Comparison of ENCODE assay signal across 15 cellular contexts in the genomic region with DNA sequence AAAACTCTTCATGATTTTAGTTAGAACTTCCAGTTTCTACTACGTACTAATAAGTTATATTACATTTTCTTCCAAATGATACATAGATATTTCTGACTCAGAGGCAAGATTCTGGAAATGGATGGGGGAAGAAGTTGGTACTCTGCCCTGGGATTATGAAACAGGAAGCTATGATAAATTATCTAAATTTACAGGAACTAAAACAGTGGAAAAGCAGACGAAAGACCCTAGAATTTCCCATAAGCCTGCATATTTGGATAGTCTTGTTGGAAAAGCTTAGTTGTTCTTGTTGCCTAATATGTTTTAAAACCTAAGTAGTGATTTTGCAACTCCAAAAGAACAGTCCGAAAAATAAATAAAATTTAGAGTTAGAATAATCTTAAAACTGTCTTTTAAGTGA. TPM values are rescaled to one million over a fixed set of nuclear protein-coding genes. Genes with fewer than 3 reads are reported as not detected.
A peak's percentile ranks its signal among the peaks of the same experiment; 100 is the strongest.
DNase-seq lines count a peak whose midpoint lies in the region; ATAC-seq and TF ChIP-seq lines count a peak whose summit lies in the region.
"Had no signal": no experiment of that assay in that cellular context is flagged by ENCODE, and none has a peak within 500 bp of the region (broad histone marks: within the 10 kb centered on the region; RNA-seq: fewer than 3 reads in every experiment).

No MANE protein-coding gene starts in this region.

- H3K36me3 ChIP-seq in left ventricle myocardium inferior (no peaks in the 10 kb centered on the region), lower lobe of right lung (no peaks in the 10 kb centered on the region), aorta (ENCODE audit: control insufficient read depth in 1 of 2, insufficient read depth in 2 of 2, low read length in 1 of 2) (no peaks in the 10 kb centered on the region)
- H3K36me3 ChIP-seq: adrenal gland had no signal

- H3K27me3 ChIP-seq in left ventricle myocardium inferior (ENCODE audit: low read depth) (no peaks in the 10 kb centered on the region), lower lobe of right lung (ENCODE audit: low read depth) (no peaks in the 10 kb centered on the region), aorta (ENCODE audit: control insufficient read depth in 1 of 2, insufficient read depth in 2 of 2, low read length in 1 of 2) (no peaks in the 10 kb centered on the region)
- H3K27me3 ChIP-seq: adrenal gland, testis had no signal

- TF ChIP-seq CTCF in left ventricle myocardium inferior (IDR thresholded peaks at IDR 0.05; ENCODE audit: borderline replicate concordance) (no peak), coronary artery (IDR thresholded peaks at IDR 0.05) (no peak), lower lobe of right lung (IDR thresholded peaks at IDR 0.05) (no peak)

- H3K9me3 ChIP-seq in left ventricle myocardium inferior (replicated peaks): no peaks in the 10 kb centered on the region
- H3K9me3 ChIP-seq in lower lobe of right lung: no peaks in the 10 kb centered on the region
- H3K9me3 ChIP-seq in aorta (ENCODE audit: control insufficient read depth, low read length): no peaks in the 10 kb centered on the region
- H3K9me3 ChIP-seq: adrenal gland, testis had no signal

- H3K4me1 ChIP-seq in left ventricle myocardium inferior: no peaks in the 10 kb centered on the region
- H3K4me1 ChIP-seq in lower lobe of right lung: no peaks in the 10 kb centered on the region
- H3K4me1 ChIP-seq in aorta (ENCODE audit: control insufficient read depth in 1 of 2, insufficient read depth in 2 of 2, low read length in 2 of 2): peaks cover 0 to 5% of the 10 kb centered on the region in 2 donors
- H3K4me1 ChIP-seq: testis had no signal

- intact Hi-C loops in left ventricle myocardium inferior (cut with micrococcal nuclease): no loop called here
- intact Hi-C loops in left ventricle myocardium superior (cut with micrococcal nuclease): no loop called here
- intact Hi-C loops in lower lobe of right lung (cut with DNase I): no loop called here
- intact Hi-C loops in aorta (cut with DNase I): loop anchor here in 1 of 2 donors (5.0 kb wide), 1 partner anchor 115 kb away; the partner anchor contains the start of gene STEAP1

- 21 to 25% methylated on average over 3 of the region's 3 CpGs for WGBS in aorta, 2 donors

- H3K27ac ChIP-seq in left ventricle myocardium inferior (replicated peaks) (peak overlapping the region; percentile 10), coronary artery (peak overlapping the region; percentile 6 to 71), lower lobe of right lung (peak overlapping the region; percentile 33), aorta (ENCODE audit: low read depth in 1 of 2, low read length in 2 of 2) (no peak overlapping the region)
- H3K27ac ChIP-seq: parathyroid adenoma, testis had no signal

- H3K4me3 ChIP-seq in left ventricle myocardium inferior (no peak overlapping the region), coronary artery (peak overlapping the region; percentile 38), lower lobe of right lung (no peak overlapping the region), aorta (ENCODE audit: low read length in 2 of 2) (no peak overlapping the region)
- H3K4me3 ChIP-seq: testis had no signal

- no peak for ATAC-seq in left ventricle myocardium superior
- ATAC-seq in lower lobe of right lung: peak in 1 of 2 donors; percentile 43
- ATAC-seq in aorta (ENCODE audit: low FRiP score): peak; percentile 78

- no peak for DNase-seq in left ventricle myocardium inferior
- DNase-seq in left ventricle myocardium superior: no peak
- DNase-seq in coronary artery (ENCODE audit: low spot score): no peak
- DNase-seq in lower lobe of right lung: no peak
- no peak for DNase-seq in aorta
- DNase-seq in DMS153 (lab: John Stamatoyannopoulos, UW): no peak
- no peak for DNase-seq in activated effector memory CD4-positive, alpha-beta T cell treated with anti-CD3 and anti-CD28 coated beads, Interleukin-2, amount 50 U/mL, for 16 hours
- no peak for DNase-seq in activated CD8-positive, alpha-beta memory T cell treated with anti-CD3 and anti-CD28 coated beads for 24 hours
- DNase-seq: ACHN; activated CD4-positive, alpha-beta T cell treated with anti-CD3 and anti-CD28 coated beads, Interleukin-2, amount 50 U/mL, for 48 hours; GDM1; testis had no signal

RNA-seq across cellular contexts. Expression of gene CFAP69, which starts 21.8 kb away (rescaled TPM):
- total RNA-seq in left ventricle myocardium inferior (3.8 TPM), left ventricle myocardium superior (4.2 TPM), lower lobe of right lung (8.4 TPM), aorta (10 to 100 TPM; 11.4 to 15.8 TPM)
- polyA plus RNA-seq in aorta: 10 to 100 TPM in 1 of 2 donors, 1 to 10 TPM in 1; 1.8 to 18.7 TPM

RNA-seq across cellular contexts. Expression of gene FAM237B, which starts 54.3 kb away (rescaled TPM):
- total RNA-seq in left ventricle myocardium inferior (not detected), left ventricle myocardium superior (not detected), lower lobe of right lung (not detected), aorta (not detected)
- polyA plus RNA-seq in aorta: not detected
- total RNA-seq: adrenal gland, dermis microvascular lymphatic vessel endothelial cell, testis had no signal
- polyA plus RNA-seq: adrenal gland had no signal

RNA-seq across cellular contexts. Expression of gene STEAP2, which starts 55.3 kb away (rescaled TPM):
- 6.1 TPM for total RNA-seq in left ventricle myocardium inferior
- total RNA-seq in left ventricle myocardium superior: 15.1 TPM
- 13.4 TPM for total RNA-seq in lower lobe of right lung
- total RNA-seq in aorta: 10 to 100 TPM; 36.2 to 73.2 TPM
- 10 to 100 TPM in 1 of 2 donors, 1 to 10 TPM in 1; 3.1 to 18.2 TPM for polyA plus RNA-seq in aorta

Comparison
In these comparisons a context has a peak if more than half of its experiments do, and no peak if none do; other contexts are left out.
1. H3K27ac ChIP-seq: peak in left ventricle myocardium inferior (single experiment), coronary artery (2 of 2) and lower lobe of right lung (single experiment); none in aorta (0 of 2).